In genomic region chr16:66741971-66742396, GRCh38 we compare ENCODE assay signal across 9 cellular contexts. TPM values are rescaled to one million over a fixed set of nuclear protein-coding genes. Genes with fewer than 3 reads are reported as not detected.
DNase-seq lines count a peak whose midpoint lies in the region; ATAC-seq, FAIRE-seq and TF ChIP-seq lines count a peak whose summit lies in the region.
"Had no signal": no experiment of that assay in that cellular context is flagged by ENCODE, and none has a peak within 500 bp of the region (broad histone marks: within the 10 kb centered on the region; RNA-seq: fewer than 3 reads in every experiment).

No MANE protein-coding gene starts in this region.

- intact Hi-C loops in right lobe of liver (cut with DNase I): no loop called here

- H3K9me3 ChIP-seq in right lobe of liver (no peaks in the 10 kb centered on the region), stomach smooth muscle (ENCODE audit: control insufficient read depth in 2 of 2, low read length in 2 of 2) (no peaks in the 10 kb centered on the region)

- H3K4me3 ChIP-seq in HL-60 (replicated peaks; ENCODE audit: insufficient read depth, low read length): no peak overlapping the region
- no peak overlapping the region for H3K4me3 ChIP-seq in right lobe of liver
- H3K4me3 ChIP-seq in stomach smooth muscle (ENCODE audit: low read length in 2 of 2): peak overlapping the region; percentile 35 to 55

- H3K4me1 ChIP-seq in right lobe of liver: peaks cover 0 to 21% (median 10%) of the 10 kb centered on the region in 4 donors
- peaks cover 38% of the 10 kb centered on the region for H3K4me1 ChIP-seq in stomach smooth muscle (ENCODE audit: control insufficient read depth, insufficient read depth, low read length)

- 16% methylated on average over 3 of the region's 3 CpGs for WGBS in right lobe of liver (ENCODE audit: insufficient coverage, low coverage, low lambda C conversion rate, missing lambda C conversion rate)

- peak in 2 of 4 donors; percentile 3 to 4 for ATAC-seq in right lobe of liver

- no peak for DNase-seq in HL-60 (ENCODE audit: low read depth in 1 of 2, low spot score in 1 of 2)
- no peak for DNase-seq in right lobe of liver
- DNase-seq in HTR-8/SVneo (ENCODE audit: insufficient read length, low spot score): no peak
- no peak for DNase-seq in stimulated activated CD4-positive, alpha-beta T cell treated with anti-CD3 and anti-CD28 coated beads, Interleukin-4, amount 100 ng/mL, for 24 hours
- DNase-seq in GF-D8 (lab: John Stamatoyannopoulos, UW): no peak
- DNase-seq in SIG-M5 (lab: John Stamatoyannopoulos, UW): no peak

- H3K27me3 ChIP-seq in HL-60 (ENCODE audit: insufficient read depth, poor library complexity, severe bottlenecking): no peaks in the 10 kb centered on the region
- no peaks in the 10 kb centered on the region for H3K27me3 ChIP-seq in right lobe of liver
- no peaks in the 10 kb centered on the region for H3K27me3 ChIP-seq in stomach smooth muscle (ENCODE audit: control insufficient read depth in 1 of 2, insufficient read depth in 2 of 2, low read length in 2 of 2)

- H3K9ac ChIP-seq in stomach smooth muscle (ENCODE audit: low read length in 2 of 2): peak overlapping the region; percentile 71 to 82

- peaks cover 5 to 59% (median 10%) of the 10 kb centered on the region in 4 donors for H3K36me3 ChIP-seq in right lobe of liver
- H3K36me3 ChIP-seq in stomach smooth muscle (ENCODE audit: control insufficient read depth in 2 of 2, insufficient read depth in 2 of 2, low read length in 2 of 2): peaks cover 20 to 29% of the 10 kb centered on the region in 2 donors

- TF ChIP-seq CTCF in HL-60 (IDR thresholded peaks at IDR 0.05; ENCODE audit: insufficient read depth, low read length): no peak
- no peak for TF ChIP-seq CTCF in right lobe of liver (IDR thresholded peaks at IDR 0.05)

- H3K27ac ChIP-seq in HL-60 (replicated peaks): peak overlapping the region; percentile 22; the same call in 1 of the 2 replicates
- peak overlapping the region; percentile 91 for H3K27ac ChIP-seq in cingulate gyrus (ENCODE audit: low read depth, low read length)
- peak overlapping the region; percentile 61 to 75 (median 72) for H3K27ac ChIP-seq in right lobe of liver
- H3K27ac ChIP-seq in stomach smooth muscle (ENCODE audit: low read length): peak overlapping the region; percentile 88

- no peak for FAIRE-seq in HTR-8/SVneo (lab: Jason Lieb, UNC)
- FAIRE-seq: bronchial epithelial cell had no signal

- no peak for TF ChIP-seq POLR2A in right lobe of liver (IDR thresholded peaks at IDR 0.05)

RNA-seq across cellular contexts. Expression of gene DYNC1LI2, which starts 9.4 kb away (rescaled TPM):
- total RNA-seq in right lobe of liver: 10 to 100 TPM; 30.5 to 44.1 (median 37.9) TPM

RNA-seq across cellular contexts. Expression of gene CMTM4, which starts 45.4 kb away (rescaled TPM):
- 10 to 100 TPM in 2 of 6 experiments, 1 to 10 TPM in 4; 5.1 to 14.8 (median 8.0) TPM for total RNA-seq in right lobe of liver

RNA-seq across cellular contexts. Expression of gene TERB1, which starts 59.4 kb away (rescaled TPM):
- total RNA-seq in right lobe of liver: not detected

Comparison
In these comparisons a context has a peak if more than half of its experiments do, and no peak if none do; other contexts are left out.
1. H3K27ac ChIP-seq: peak in every context shown above with its lines; median percentile 91 in cingulate gyrus; 88 in stomach smooth muscle; 72 in right lobe of liver; 22 in HL-60.
2. H3K4me3 ChIP-seq: peak in stomach smooth muscle (2 of 2); none in HL-60 (single experiment) and right lobe of liver (0 of 3).